Comparison of ENCODE assay signal across 16 cellular contexts in genomic region chr10:91541481-91541880, GRCh38.
DNase-seq lines count a peak whose midpoint lies in the region; ATAC-seq, FAIRE-seq and TF ChIP-seq lines count a peak whose summit lies in the region.
"Had no signal": no experiment of that assay in that cellular context is flagged by ENCODE, and none has a peak within 500 bp of the region (broad histone marks: within the 10 kb centered on the region; RNA-seq: fewer than 3 reads in every experiment).

No MANE protein-coding gene starts in this region.

- in situ Hi-C loops in K562 (cut with MboI) = loop anchor here (10.0 kb wide), 1 partner anchor 247 kb away; no protein-coding TSS in a partner anchor

- H3K9ac ChIP-seq in K562 (ENCODE audit: insufficient read depth in 1 of 2, low read depth in 2 of 2, low read length in 2 of 2) = no peak overlapping the region

- DNase-seq in left ventricle myocardium superior (no peak), right cardiac atrium (no peak), K562 (ENCODE audit: extremely low read depth in 1 of 4, low spot score in 3 of 4) (no peak), head of caudate nucleus (peak in 23 of 42 donors; percentile 10 to 76 (median 47)), left lung (no peak), occipital lobe (lab: John Stamatoyannopoulos, UW) (no peak), Caco-2 (no peak)
- DNase-seq in activated CD4-positive, alpha-beta T cell treated with anti-CD3 and anti-CD28 coated beads, Interleukin-2, amount 10 ng/mL, durations not matched to agents 7 days and 5 days = no peak
- DNase-seq: activated CD8-positive, alpha-beta memory T cell treated with anti-CD3 and anti-CD28 coated beads, Interleukin-2, amount 50 U/mL, for 48 hours; COR-L47; heart left ventricle; NCI-H187 treated with DMSO at 0.1 percent for 48 hours; NCI-H774 had no signal

- no peaks in the 10 kb centered on the region for H3K36me3 Mint-ChIP-seq in activated CD4-positive, alpha-beta T cell treated with anti-CD3 and anti-CD28 coated beads, Interleukin-2, amount 10 ng/mL, durations not matched to agents 7 days and 5 days (ENCODE audit: low read depth)
- H3K36me3 Mint-ChIP-seq in Caco-2 (ENCODE audit: insufficient read depth, unreplicated experiment) = no peaks in the 10 kb centered on the region
- H3K36me3 Mint-ChIP-seq: activated naive CD4-positive, alpha-beta T cell treated with anti-CD3 and anti-CD28 coated beads, Interleukin-2, amount 50 U/mL, for 24 hours had no signal

- H3K4me3 ChIP-seq in right cardiac atrium (ENCODE audit: low read length) = no peak overlapping the region
- H3K4me3 ChIP-seq in K562 = no peak overlapping the region
- H3K4me3 ChIP-seq in left lung = no peak overlapping the region
- H3K4me3 ChIP-seq in Caco-2 (ENCODE audit: low read depth, low read length) = no peak overlapping the region
- H3K4me3 ChIP-seq: heart left ventricle had no signal

- no peak for FAIRE-seq in K562 (lab: Jason Lieb, UNC)

- H3K4me2 ChIP-seq in K562 (ENCODE audit: insufficient read depth, low read length) = no peak overlapping the region

- TF ChIP-seq CTCF in K562 (IDR thresholded peaks at IDR 0.05 in 2 of 3, conservative IDR thresholded peaks at IDR 0.05 in 1 of 3; ENCODE audit: insufficient read depth in 2 of 3, low read depth in 1 of 3, low read length in 3 of 3) (no peak), left lung (IDR thresholded peaks at IDR 0.05) (no peak), Caco-2 (IDR thresholded peaks at IDR 0.05; ENCODE audit: insufficient read depth in 1 of 2, low read depth in 1 of 2, low read length in 1 of 2, severe bottlenecking in 1 of 2, unreplicated experiment in 1 of 2) (no peak)

- H3K9me3 Mint-ChIP-seq in activated CD4-positive, alpha-beta T cell treated with anti-CD3 and anti-CD28 coated beads, Interleukin-2, amount 10 ng/mL, durations not matched to agents 7 days and 5 days = peaks cover 2% of the 10 kb centered on the region
- H3K9me3 Mint-ChIP-seq in Caco-2 (ENCODE audit: unreplicated experiment) = no peaks in the 10 kb centered on the region
- H3K9me3 Mint-ChIP-seq: activated naive CD4-positive, alpha-beta T cell treated with anti-CD3 and anti-CD28 coated beads, Interleukin-2, amount 50 U/mL, for 24 hours; central memory CD8-positive, alpha-beta T cell had no signal

- TF ChIP-seq EP300 in K562 (IDR thresholded peaks at IDR 0.05; ENCODE audit: low read length) = no peak

- TF ChIP-seq RAD21 in K562 (CRISPR knock-in tag; conservative IDR thresholded peaks at IDR 0.05 in 1 of 2, IDR thresholded peaks at IDR 0.05 in 1 of 2) = no peak

- intact Hi-C loops in left ventricle myocardium superior (cut with micrococcal nuclease) (no loop called here), right cardiac atrium (cut with DNase I) (no loop called here), K562 (cut with micrococcal nuclease) (loop anchor here (10.0 kb wide), 1 partner anchor 537 kb away; no protein-coding TSS in a partner anchor), head of caudate nucleus (cut with DNase I) (no loop called here), left lung (cut with DNase I) (no loop called here), Caco-2 (cut with micrococcal nuclease; ENCODE audit: unreplicated experiment) (no loop called here)

- H3K4me1 ChIP-seq in right cardiac atrium (ENCODE audit: control insufficient read depth, insufficient read depth, low read length) = peaks cover 6% of the 10 kb centered on the region
- no peaks in the 10 kb centered on the region for H3K4me1 ChIP-seq in K562 (replicated peaks in 1 of 2; ENCODE audit: control insufficient read depth in 2 of 2, insufficient read depth in 2 of 2, low read length in 2 of 2)
- H3K4me1 ChIP-seq in left lung = peaks cover 0 to 5% of the 10 kb centered on the region in 2 donors
- H3K4me1 ChIP-seq in Caco-2 = no peaks in the 10 kb centered on the region

- H3K27me3 ChIP-seq in right cardiac atrium (ENCODE audit: control insufficient read depth, insufficient read depth) = no peaks in the 10 kb centered on the region
- H3K27me3 ChIP-seq in K562 (ENCODE audit: control insufficient read depth in 2 of 2, insufficient read depth in 2 of 2, low read length in 2 of 2) = no peaks in the 10 kb centered on the region; a peak in 1 of 5 replicates
- no peaks in the 10 kb centered on the region for H3K27me3 ChIP-seq in left lung
- H3K27me3 ChIP-seq in Caco-2 (replicated peaks; ENCODE audit: control insufficient read depth, insufficient read depth, low read length) = no peaks in the 10 kb centered on the region; the same call in 1 of the 2 replicates
- H3K27me3 ChIP-seq: heart left ventricle had no signal

- no peaks in the 10 kb centered on the region for H3K4me1 Mint-ChIP-seq in activated CD4-positive, alpha-beta T cell treated with anti-CD3 and anti-CD28 coated beads, Interleukin-2, amount 10 ng/mL, durations not matched to agents 7 days and 5 days
- no peaks in the 10 kb centered on the region for H3K4me1 Mint-ChIP-seq in Caco-2 (ENCODE audit: low read depth, unreplicated experiment)
- H3K4me1 Mint-ChIP-seq: activated naive CD4-positive, alpha-beta T cell treated with anti-CD3 and anti-CD28 coated beads, Interleukin-2, amount 50 U/mL, for 24 hours; central memory CD8-positive, alpha-beta T cell had no signal

- no peaks in the 10 kb centered on the region for H3K79me2 ChIP-seq in K562 (ENCODE audit: control insufficient read depth, insufficient read depth, low read length)

- no peak overlapping the region for H3K27ac ChIP-seq in right cardiac atrium (ENCODE audit: low read length)
- no peak overlapping the region for H3K27ac ChIP-seq in K562 (ENCODE audit: extremely low read depth, low read depth, low read length)
- H3K27ac ChIP-seq in left lung = no peak overlapping the region

- ATAC-seq in left ventricle myocardium superior = peak; percentile 48
- ATAC-seq in right cardiac atrium = no peak
- ATAC-seq in K562 = no peak
- no peak for ATAC-seq in left lung

- H3K36me3 ChIP-seq in K562 (ENCODE audit: control insufficient read depth, insufficient read depth, low read length) (no peaks in the 10 kb centered on the region), left lung (no peaks in the 10 kb centered on the region), Caco-2 (ENCODE audit: control insufficient read depth, insufficient read depth, low read length) (no peaks in the 10 kb centered on the region)
- H3K36me3 ChIP-seq: heart left ventricle had no signal

- no peak overlapping the region for H2AFZ ChIP-seq in K562 (ENCODE audit: low read depth, low read length)

- H3K4me3 Mint-ChIP-seq in activated CD4-positive, alpha-beta T cell treated with anti-CD3 and anti-CD28 coated beads, Interleukin-2, amount 10 ng/mL, durations not matched to agents 7 days and 5 days = no peak overlapping the region
- no peak overlapping the region for H3K4me3 Mint-ChIP-seq in Caco-2 (ENCODE audit: unreplicated experiment)
- H3K4me3 Mint-ChIP-seq: activated naive CD4-positive, alpha-beta T cell treated with anti-CD3 and anti-CD28 coated beads, Interleukin-2, amount 50 U/mL, for 24 hours; central memory CD8-positive, alpha-beta T cell; T-helper 2 cell treated with Interferon-gamma antibody and Interleukin-4, amounts not matched to agents 5 μg/mL and 100 μg/mL, for 36 hours had no signal

- H3K9me3 ChIP-seq in right cardiac atrium (ENCODE audit: control insufficient read depth, low read length) (no peaks in the 10 kb centered on the region), K562 (replicated peaks; ENCODE audit: control insufficient read depth, insufficient read depth, low read depth, low read length) (peaks cover 4% of the 10 kb centered on the region; the same call in 1 of the 2 replicates), left lung (peaks cover 0 to 4% of the 10 kb centered on the region in 2 donors), Caco-2 (no peaks in the 10 kb centered on the region)

- POLR2A ChIA-PET in K562 (lab: Yijun Ruan, JAX) (no interaction called here), Caco-2 (lab: Charles Lee) (no interaction called here)
- POLR2A ChIA-PET in activated CD4-positive, alpha-beta T cell treated with anti-CD3 and anti-CD28 coated beads, Interleukin-2, amount 10 ng/mL, durations not matched to agents 7 days and 5 days (lab: Charles Lee) = no interaction called here

- no peaks in the 10 kb centered on the region for H4K20me1 ChIP-seq in K562 (replicated peaks; ENCODE audit: control insufficient read depth, insufficient read depth, low read length)

- CTCF ChIA-PET in K562 (lab: Yijun Ruan, JAX; ENCODE audit: low intra/inter-chr PET ratio) = no interaction called here
- CTCF ChIA-PET in activated CD4-positive, alpha-beta T cell treated with anti-CD3 and anti-CD28 coated beads, Interleukin-2, amount 10 ng/mL, durations not matched to agents 7 days and 5 days (lab: Charles Lee) = no interaction called here
- CTCF ChIA-PET in Caco-2 (lab: Charles Lee) = no interaction called here

- no peak for TF ChIP-seq POLR2A in K562 (conservative IDR thresholded peaks at IDR 0.05)

- WGBS in right cardiac atrium = 35% methylated on average over 6 of the region's 6 CpGs
- 21% methylated on average over 6 of the region's 6 CpGs for WGBS in K562 (ENCODE audit: insufficient coverage, low coverage, missing lambda C conversion rate)

- H3K27me3 Mint-ChIP-seq in activated CD4-positive, alpha-beta T cell treated with anti-CD3 and anti-CD28 coated beads, Interleukin-2, amount 10 ng/mL, durations not matched to agents 7 days and 5 days = peaks cover 3% of the 10 kb centered on the region
- H3K27me3 Mint-ChIP-seq in Caco-2 (ENCODE audit: insufficient read depth, unreplicated experiment) = peaks cover 13% of the 10 kb centered on the region

- H3K9me1 ChIP-seq in K562 (ENCODE audit: control insufficient read depth, insufficient read depth, low read length) = no peaks in the 10 kb centered on the region

- BruUV-seq in K562 (replicated peaks; lab: Mats Ljungman, UMichigan) (no TSS peak), Caco-2 (replicated peaks; lab: Mats Ljungman, UMichigan) (no TSS peak)

- H3K27ac Mint-ChIP-seq in activated CD4-positive, alpha-beta T cell treated with anti-CD3 and anti-CD28 coated beads, Interleukin-2, amount 10 ng/mL, durations not matched to agents 7 days and 5 days = no peak overlapping the region
- no peak overlapping the region for H3K27ac Mint-ChIP-seq in Caco-2 (ENCODE audit: unreplicated experiment)
- H3K27ac Mint-ChIP-seq: activated naive CD4-positive, alpha-beta T cell treated with anti-CD3 and anti-CD28 coated beads, Interleukin-2, amount 50 U/mL, for 24 hours; T-helper 2 cell treated with Interferon-gamma antibody and Interleukin-4, amounts not matched to agents 5 μg/mL and 100 μg/mL, for 36 hours had no signal

TF ChIP-seq in K562, 482 proteins besides CTCF, POLR2A, EP300 and RAD21:
- TF ChIP-seq ZNF830 (CRISPR knock-in tag; IDR thresholded peaks at IDR 0.05) = no peak
- TF ChIP-seq NFIC (IDR thresholded peaks at IDR 0.05) = 0 out of 2 replicates have a peak, but pooled peaks have one; percentile 20
- peak; percentile 24; the same call in 1 of the 2 replicates for TF ChIP-seq RFX1 (IDR thresholded peaks at IDR 0.05)

Comparison
In these comparisons a context has a peak if more than half of its experiments do, and no peak if none do; other contexts are left out.
1. DNase-seq: peak in head of caudate nucleus (23 of 42); none in left ventricle myocardium superior (single experiment), right cardiac atrium (0 of 3), K562 (0 of 4), left lung (0 of 2), occipital lobe (single experiment), activated CD4-positive, alpha-beta T cell treated with anti-CD3 and anti-CD28 coated beads, Interleukin-2, amount 10 ng/mL, durations not matched to agents 7 days and 5 days (single experiment) and Caco-2 (0 of 2).